In genomic region chr11:133409799-133410198, GRCh38 we compare ENCODE assay signal across 30 cellular contexts.
"Had no signal": no experiment of that assay in that cellular context is flagged by ENCODE, and none has a peak within 500 bp of the region (broad histone marks: within the 10 kb centered on the region; RNA-seq: fewer than 3 reads in every experiment).

No MANE protein-coding gene starts in this region.

- H3K27ac ChIP-seq: ascending aorta, cardiac muscle cell, Peyer's patch, SJSA1 had no signal

- DNase-seq: activated CD4-positive, alpha-beta T cell treated with anti-CD3 and anti-CD28 coated beads for 36 hours; activated CD4-positive, alpha-beta T cell treated with anti-CD3 and anti-CD28 coated beads, Interleukin-2, amount 10 ng/mL, durations not matched to agents 7 days and 5 days; activated CD4-positive, alpha-beta T cell treated with anti-CD3 and anti-CD28 coated beads, Interleukin-2, amount 50 U/mL, for 48 hours; activated CD8-positive, alpha-beta T cell treated with anti-CD3 and anti-CD28 coated beads, Interleukin-2, amount 10 ng/mL, durations not matched to agents 7 days and 5 days; activated gamma-delta T cell; activated naive CD4-positive, alpha-beta T cell treated with Interleukin-2 at 50 U/mL for 16 hours; activated naive CD8-positive, alpha-beta T cell treated with anti-CD3 and anti-CD28 coated beads, Interleukin-2, amount 10 ng/mL, durations not matched to agents 7 days and 5 days; activated T-cell treated with anti-CD3 and anti-CD28 coated beads, Interleukin-2, amount 50 U/mL, for 24 hours; amygdala; MM.1S; MV-4-11; NCI-H1092; NCI-H1436 treated with DMSO at 0.1 percent for 48 hours; NCI-H1694 treated with DMSO at 0.1 percent for 48 hours; NCI-H2029; NCI-H2107; NCI-H2171; NCI-H446; NCI-H510A treated with DMSO at 0.1 percent for 48 hours; NCI-H69; NK-92 treated with Interleukin-12 subunit alpha and Interleukin-12 subunit beta, amount 100 ng/mL, for 24 hours; PC-3; Peyer's patch; RPMI8226; SHP77 treated with DMSO at 0.1 percent for 48 hours; SK-N-SH had no signal

- H3K9me2 ChIP-seq: SK-N-SH had no signal

- H3K36me3 ChIP-seq: ascending aorta, cardiac muscle cell, Peyer's patch, SJSA1 had no signal

- ATAC-seq: activated CD4-positive, alpha-beta T cell treated with anti-CD3 and anti-CD28 coated beads for 36 hours; activated CD8-positive, alpha-beta T cell treated with anti-CD3 and anti-CD28 coated beads, Interleukin-2, amount 10 ng/mL, durations not matched to agents 7 days and 5 days; PC-3 had no signal

- H3K4me3 ChIP-seq: ascending aorta, cardiac muscle cell, Peyer's patch, SJSA1 had no signal

- H3K4me1 ChIP-seq: ascending aorta, Peyer's patch, SJSA1 had no signal

- H3K4me2 ChIP-seq: SK-N-SH had no signal

- H3K9me3 ChIP-seq: ascending aorta, Peyer's patch, SJSA1, SK-N-SH had no signal

- FAIRE-seq: TTC549 had no signal

- H3K27me3 ChIP-seq: ascending aorta, cardiac muscle cell, Peyer's patch, SJSA1 had no signal

- H3K9ac ChIP-seq: SK-N-SH had no signal
